Comparison of ENCODE assay signal across 21 cellular contexts in the genomic region with DNA sequence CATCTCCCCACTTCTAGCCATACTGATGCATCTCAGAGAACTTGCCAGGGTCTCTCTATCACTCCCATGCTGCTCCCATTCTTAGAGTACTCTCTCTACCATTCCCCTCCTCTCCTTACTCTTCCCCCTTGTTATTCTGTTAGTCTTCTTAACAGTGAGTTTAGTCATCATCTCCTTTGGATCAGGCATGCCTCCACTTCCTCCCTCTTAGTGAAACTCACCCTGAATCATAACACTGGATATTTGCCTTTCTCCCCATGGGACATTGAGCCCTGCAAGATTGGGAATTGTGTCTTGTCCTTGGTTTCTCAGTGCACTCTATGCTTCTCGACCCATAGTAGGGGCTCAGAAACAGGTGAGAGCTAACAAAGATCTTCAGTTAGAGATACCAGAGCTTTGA.
A peak's percentile ranks its signal among the peaks of the same experiment; 100 is the strongest.
DNase-seq lines count a peak whose midpoint lies in the region; ATAC-seq and TF ChIP-seq lines count a peak whose summit lies in the region.
"Had no signal": no experiment of that assay in that cellular context is flagged by ENCODE, and none has a peak within 500 bp of the region (broad histone marks: within the 10 kb centered on the region; RNA-seq: fewer than 3 reads in every experiment).

No MANE protein-coding gene starts in this region.

- POLR2A ChIA-PET in activated CD8-positive, alpha-beta T cell treated with anti-CD3 and anti-CD28 coated beads, Interleukin-2, amount 10 ng/mL, durations not matched to agents 7 days and 5 days (lab: Charles Lee): no interaction called here

- H3K27ac ChIP-seq in RWPE2 (ENCODE audit: poor library complexity, severe bottlenecking): peak overlapping the region; percentile 10
- H3K27ac ChIP-seq in thyroid gland: no peak overlapping the region
- H3K27ac ChIP-seq: HL-60, psoas muscle had no signal

- ATAC-seq in RWPE2 (ENCODE audit: low read depth) (peak; percentile 86), GM21423 (IDR thresholded peaks at IDR 0.05; ENCODE audit: unreplicated experiment) (no peak)
- ATAC-seq in activated CD8-positive, alpha-beta T cell treated with anti-CD3 and anti-CD28 coated beads, Interleukin-2, amount 10 ng/mL, durations not matched to agents 7 days and 5 days: no peak
- ATAC-seq: psoas muscle had no signal

- no peaks in the 10 kb centered on the region for H3K27me3 ChIP-seq in RWPE2 (ENCODE audit: insufficient read depth, poor library complexity, severe bottlenecking)
- no peaks in the 10 kb centered on the region for H3K27me3 ChIP-seq in thyroid gland
- H3K27me3 ChIP-seq: dorsolateral prefrontal cortex had no signal

- no peak overlapping the region for H3K27ac Mint-ChIP-seq in activated CD8-positive, alpha-beta T cell treated with anti-CD3 and anti-CD28 coated beads, Interleukin-2, amount 10 ng/mL, durations not matched to agents 7 days and 5 days
- H3K27ac Mint-ChIP-seq: activated T-helper 2 cell treated with anti-CD3 and anti-CD28 coated beads, Interferon-gamma antibody, Interleukin-2, Interleukin-4, amounts not matched to agents 10 μg/mL and 5 μg/mL and 100 μg/mL, durations not matched to agents 14 hours and 24 hours and 36 hours had no signal

- no peaks in the 10 kb centered on the region for H3K9me3 Mint-ChIP-seq in activated CD8-positive, alpha-beta T cell treated with anti-CD3 and anti-CD28 coated beads, Interleukin-2, amount 10 ng/mL, durations not matched to agents 7 days and 5 days (ENCODE audit: insufficient read depth)
- H3K9me3 Mint-ChIP-seq: activated T-helper 2 cell treated with anti-CD3 and anti-CD28 coated beads, Interferon-gamma antibody, Interleukin-2, Interleukin-4, amounts not matched to agents 10 μg/mL and 5 μg/mL and 100 μg/mL, durations not matched to agents 14 hours and 24 hours and 36 hours; naive B cell had no signal

- TF ChIP-seq CTCF in RWPE2 (IDR thresholded peaks at IDR 0.05; ENCODE audit: poor library complexity, severe bottlenecking) (no peak), epithelial cell of esophagus (IDR thresholded peaks at IDR 0.05; ENCODE audit: insufficient read depth, low read depth, low read length, missing control alignments) (no peak), thyroid gland (IDR thresholded peaks at IDR 0.05) (no peak)

- CTCF ChIA-PET in activated CD8-positive, alpha-beta T cell treated with anti-CD3 and anti-CD28 coated beads, Interleukin-2, amount 10 ng/mL, durations not matched to agents 7 days and 5 days (lab: Charles Lee): no interaction called here

- no peaks in the 10 kb centered on the region for H3K36me3 ChIP-seq in RWPE2 (ENCODE audit: low read depth)
- H3K36me3 ChIP-seq in thyroid gland: no peaks in the 10 kb centered on the region

- peak; percentile 24 for DNase-seq in GM04504 (ENCODE audit: low read depth)
- DNase-seq in RWPE2 (ENCODE audit: low spot score): no peak
- peak; percentile 86 for DNase-seq in epithelial cell of esophagus (ENCODE audit: low read depth)
- DNase-seq in renal cortical epithelial cell (ENCODE audit: low read depth): peak; percentile 48
- no peak for DNase-seq in thyroid gland
- DNase-seq in activated CD8-positive, alpha-beta T cell treated with anti-CD3 and anti-CD28 coated beads, Interleukin-2, amount 10 ng/mL, durations not matched to agents 7 days and 5 days: no peak
- DNase-seq in NCI-H1092 treated with DMSO at 0.1 percent for 48 hours (lab: John Stamatoyannopoulos, UW): no peak
- DNase-seq: anterior cingulate cortex, DMS153, dorsolateral prefrontal cortex, foreskin melanocyte, Kasumi-1, naive B cell, NCI-H1694, NCI-H510A, psoas muscle, SW 1271 had no signal

- H3K4me1 Mint-ChIP-seq in activated CD8-positive, alpha-beta T cell treated with anti-CD3 and anti-CD28 coated beads, Interleukin-2, amount 10 ng/mL, durations not matched to agents 7 days and 5 days (ENCODE audit: low read depth): no peaks in the 10 kb centered on the region
- H3K4me1 Mint-ChIP-seq: naive B cell had no signal

- H3K9me3 ChIP-seq in RWPE2 (ENCODE audit: severe bottlenecking) (no peaks in the 10 kb centered on the region), thyroid gland (no peaks in the 10 kb centered on the region)
- H3K9me3 ChIP-seq: psoas muscle had no signal

- peaks cover 14% of the 10 kb centered on the region for H3K4me1 ChIP-seq in RWPE2 (ENCODE audit: insufficient read depth, poor library complexity, severe bottlenecking)
- peaks cover 6 to 8% of the 10 kb centered on the region in 2 donors for H3K4me1 ChIP-seq in thyroid gland

- no peaks in the 10 kb centered on the region for H3K36me3 Mint-ChIP-seq in activated CD8-positive, alpha-beta T cell treated with anti-CD3 and anti-CD28 coated beads, Interleukin-2, amount 10 ng/mL, durations not matched to agents 7 days and 5 days (ENCODE audit: low read depth)
- H3K36me3 Mint-ChIP-seq: naive B cell had no signal

- H3K4me3 ChIP-seq in RWPE2 (ENCODE audit: severe bottlenecking) (no peak overlapping the region), epithelial cell of esophagus (ENCODE audit: low read length) (no peak overlapping the region), thyroid gland (replicated peaks in 1 of 3) (no peak overlapping the region)
- H3K4me3 ChIP-seq: dorsolateral prefrontal cortex, lung, psoas muscle had no signal

- H3K27me3 Mint-ChIP-seq in activated CD8-positive, alpha-beta T cell treated with anti-CD3 and anti-CD28 coated beads, Interleukin-2, amount 10 ng/mL, durations not matched to agents 7 days and 5 days (ENCODE audit: low read depth): no peaks in the 10 kb centered on the region

- no peak overlapping the region for H3K4me3 Mint-ChIP-seq in activated CD8-positive, alpha-beta T cell treated with anti-CD3 and anti-CD28 coated beads, Interleukin-2, amount 10 ng/mL, durations not matched to agents 7 days and 5 days
- H3K4me3 Mint-ChIP-seq: naive B cell had no signal

- no peak for TF ChIP-seq POLR2A in thyroid gland (IDR thresholded peaks at IDR 0.05)

- WGBS in thyroid gland, 2 donors: 83 to 87% methylated on average over 1 of the region's 1 CpG

- intact Hi-C loops in thyroid gland (cut with DNase I): no loop called here

Comparison
In these comparisons a context has a peak if more than half of its experiments do, and no peak if none do; other contexts are left out.
1. DNase-seq: peak in GM04504 (single experiment), epithelial cell of esophagus (single experiment) and renal cortical epithelial cell (single experiment); none in RWPE2 (single experiment), thyroid gland (0 of 2), activated CD8-positive, alpha-beta T cell treated with anti-CD3 and anti-CD28 coated beads, Interleukin-2, amount 10 ng/mL, durations not matched to agents 7 days and 5 days (single experiment) and NCI-H1092 treated with DMSO at 0.1 percent for 48 hours (single experiment).